In genomic region chr1:26471498-26472329, GRCh38 we compare ENCODE assay signal across 1 cellular context.
TF ChIP-seq lines count a peak whose summit lies in the region.

No MANE protein-coding gene starts in this region.

TF ChIP-seq in K562, 482 proteins besides CTCF, POLR2A, EP300 and RAD21 (continued from another document and continues in another):
- TF ChIP-seq PREB (CRISPR knock-in tag; IDR thresholded peaks at IDR 0.05) (no peak), ETS1 (conservative IDR thresholded peaks at IDR 0.05; ENCODE audit: control insufficient read depth, low read depth, low read length) (0 out of 2 replicates have a peak, but pooled peaks have one; percentile 24), FOXJ2 (tag; IDR thresholded peaks at IDR 0.05) (no peak), TAF9B (IDR thresholded peaks at IDR 0.05; ENCODE audit: partially characterized antibody) (no peak), TARDBP (IDR thresholded peaks at IDR 0.05) (no peak), ZSCAN32 (CRISPR knock-in tag; IDR thresholded peaks at IDR 0.05) (no peak), SOX6 (IDR thresholded peaks at IDR 0.05) (no peak), STAT5A (IDR thresholded peaks at IDR 0.05; ENCODE audit: borderline replicate concordance, low read length) (no peak), MYBL2 (IDR thresholded peaks at IDR 0.05; ENCODE audit: low read depth) (0 out of 2 replicates have a peak, but pooled peaks have one; percentile 47), MYBL2 (CRISPR knock-in tag; IDR thresholded peaks at IDR 0.05; ENCODE audit: borderline replicate concordance) (no peak), MLLT1 (IDR thresholded peaks at IDR 0.05) (no peak), ZKSCAN3 (CRISPR knock-in tag; IDR thresholded peaks at IDR 0.05) (no peak), BCL6 (CRISPR knock-in tag; IDR thresholded peaks at IDR 0.05) (no peak), MNT (conservative IDR thresholded peaks at IDR 0.05) (peak; percentile 50 to 73; a peak in 3 of 4 replicates), EZH2 (IDR thresholded peaks at IDR 0.05; ENCODE audit: borderline replicate concordance, low read depth, low read length) (no peak), FOXP1 (CRISPR knock-in tag; IDR thresholded peaks at IDR 0.05) (peak; percentile 63; the same call in 1 of the 2 replicates), GATAD2B (IDR thresholded peaks at IDR 0.05; ENCODE audit: borderline replicate concordance) (no peak), ZNF175 (CRISPR knock-in tag; IDR thresholded peaks at IDR 0.05; ENCODE audit: low read depth) (no peak), CEBPZ (IDR thresholded peaks at IDR 0.05; ENCODE audit: borderline replicate concordance, low read depth, low read length) (no peak), TEAD2 (tag; IDR thresholded peaks at IDR 0.05) (no peak), NFATC3 (IDR thresholded peaks at IDR 0.05) (no peak), LCOR (CRISPR knock-in tag; IDR thresholded peaks at IDR 0.05) (peak; percentile 40; the same call in 1 of the 2 replicates), TFAM (CRISPR knock-in tag; conservative IDR thresholded peaks at IDR 0.05) (no peak), ZNF121 (CRISPR knock-in tag; conservative IDR thresholded peaks at IDR 0.05) (peak; percentile 83), ZSCAN29 (IDR thresholded peaks at IDR 0.05) (no peak; the same call in 1 of the 2 replicates), FOSL1 (tag; conservative IDR thresholded peaks at IDR 0.05) (no peak), EWSR1 (IDR thresholded peaks at IDR 0.05; ENCODE audit: borderline replicate concordance, low read depth, partially characterized antibody) (no peak), SP1 (CRISPR knock-in tag; IDR thresholded peaks at IDR 0.05) (peak; percentile 55), NELFE (IDR thresholded peaks at IDR 0.05; ENCODE audit: insufficient read depth, insufficient read length) (no peak), ILF3 (IDR thresholded peaks at IDR 0.05; ENCODE audit: borderline replicate concordance) (no peak), NR3C1 (CRISPR knock-in tag; IDR thresholded peaks at IDR 0.05) (no peak), KAT7 (CRISPR knock-in tag; IDR thresholded peaks at IDR 0.05; ENCODE audit: borderline replicate concordance) (peak; percentile 61), ZNF764 (CRISPR knock-in tag; IDR thresholded peaks at IDR 0.05; ENCODE audit: low read depth) (no peak), ZNF280B (CRISPR knock-in tag; IDR thresholded peaks at IDR 0.05) (no peak), NCOR1 (IDR thresholded peaks at IDR 0.05) (no peak), YY1 (IDR thresholded peaks at IDR 0.05; ENCODE audit: borderline replicate concordance in 1 of 3, control insufficient read depth in 1 of 3, extremely low read depth in 1 of 3, insufficient read depth in 3 of 3, insufficient read length in 1 of 3, insufficient replicate concordance in 2 of 3, low read depth in 1 of 3, low read length in 2 of 3) (no peak), RFX7 (CRISPR knock-in tag; IDR thresholded peaks at IDR 0.05) (no peak), MED1 (CRISPR knock-in tag; IDR thresholded peaks at IDR 0.05; ENCODE audit: borderline replicate concordance) (no peak), HOXB6 (CRISPR knock-in tag; IDR thresholded peaks at IDR 0.05; ENCODE audit: borderline replicate concordance) (no peak), NFXL1 (CRISPR knock-in tag; IDR thresholded peaks at IDR 0.05) (no peak), CBFB (CRISPR knock-in tag; IDR thresholded peaks at IDR 0.05) (0 out of 2 replicates have a peak, but pooled peaks have one; percentile 60)
- TF ChIP-seq, protein P1, sequence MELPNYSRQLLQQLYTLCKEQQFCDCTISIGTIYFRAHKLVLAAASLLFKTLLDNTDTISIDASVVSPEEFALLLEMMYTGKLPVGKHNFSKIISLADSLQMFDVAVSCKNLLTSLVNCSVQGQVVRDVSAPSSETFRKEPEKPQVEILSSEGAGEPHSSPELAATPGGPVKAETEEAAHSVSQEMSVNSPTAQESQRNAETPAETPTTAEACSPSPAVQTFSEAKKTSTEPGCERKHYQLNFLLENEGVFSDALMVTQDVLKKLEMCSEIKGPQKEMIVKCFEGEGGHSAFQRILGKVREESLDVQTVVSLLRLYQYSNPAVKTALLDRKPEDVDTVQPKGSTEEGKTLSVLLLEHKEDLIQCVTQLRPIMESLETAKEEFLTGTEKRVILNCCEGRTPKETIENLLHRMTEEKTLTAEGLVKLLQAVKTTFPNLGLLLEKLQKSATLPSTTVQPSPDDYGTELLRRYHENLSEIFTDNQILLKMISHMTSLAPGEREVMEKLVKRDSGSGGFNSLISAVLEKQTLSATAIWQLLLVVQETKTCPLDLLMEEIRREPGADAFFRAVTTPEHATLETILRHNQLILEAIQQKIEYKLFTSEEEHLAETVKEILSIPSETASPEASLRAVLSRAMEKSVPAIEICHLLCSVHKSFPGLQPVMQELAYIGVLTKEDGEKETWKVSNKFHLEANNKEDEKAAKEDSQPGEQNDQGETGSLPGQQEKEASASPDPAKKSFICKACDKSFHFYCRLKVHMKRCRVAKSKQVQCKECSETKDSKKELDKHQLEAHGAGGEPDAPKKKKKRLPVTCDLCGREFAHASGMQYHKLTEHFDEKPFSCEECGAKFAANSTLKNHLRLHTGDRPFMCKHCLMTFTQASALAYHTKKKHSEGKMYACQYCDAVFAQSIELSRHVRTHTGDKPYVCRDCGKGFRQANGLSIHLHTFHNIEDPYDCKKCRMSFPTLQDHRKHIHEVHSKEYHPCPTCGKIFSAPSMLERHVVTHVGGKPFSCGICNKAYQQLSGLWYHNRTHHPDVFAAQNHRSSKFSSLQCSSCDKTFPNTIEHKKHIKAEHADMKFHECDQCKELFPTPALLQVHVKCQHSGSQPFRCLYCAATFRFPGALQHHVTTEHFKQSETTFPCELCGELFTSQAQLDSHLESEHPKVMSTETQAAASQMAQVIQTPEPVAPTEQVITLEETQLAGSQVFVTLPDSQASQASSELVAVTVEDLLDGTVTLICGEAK (IDR thresholded peaks at IDR 0.05): no peak
- TF ChIP-seq, protein P1 (CRISPR knock-in tag; IDR thresholded peaks at IDR 0.05): peak; percentile 49; the same call in 1 of the 2 replicates
- TF ChIP-seq, protein P2, sequence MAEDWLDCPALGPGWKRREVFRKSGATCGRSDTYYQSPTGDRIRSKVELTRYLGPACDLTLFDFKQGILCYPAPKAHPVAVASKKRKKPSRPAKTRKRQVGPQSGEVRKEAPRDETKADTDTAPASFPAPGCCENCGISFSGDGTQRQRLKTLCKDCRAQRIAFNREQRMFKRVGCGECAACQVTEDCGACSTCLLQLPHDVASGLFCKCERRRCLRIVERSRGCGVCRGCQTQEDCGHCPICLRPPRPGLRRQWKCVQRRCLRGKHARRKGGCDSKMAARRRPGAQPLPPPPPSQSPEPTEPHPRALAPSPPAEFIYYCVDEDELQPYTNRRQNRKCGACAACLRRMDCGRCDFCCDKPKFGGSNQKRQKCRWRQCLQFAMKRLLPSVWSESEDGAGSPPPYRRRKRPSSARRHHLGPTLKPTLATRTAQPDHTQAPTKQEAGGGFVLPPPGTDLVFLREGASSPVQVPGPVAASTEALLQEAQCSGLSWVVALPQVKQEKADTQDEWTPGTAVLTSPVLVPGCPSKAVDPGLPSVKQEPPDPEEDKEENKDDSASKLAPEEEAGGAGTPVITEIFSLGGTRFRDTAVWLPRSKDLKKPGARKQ (CRISPR knock-in tag; IDR thresholded peaks at IDR 0.05): no peak
